ENCODE assay signal across 9 cellular contexts in the genomic region with DNA sequence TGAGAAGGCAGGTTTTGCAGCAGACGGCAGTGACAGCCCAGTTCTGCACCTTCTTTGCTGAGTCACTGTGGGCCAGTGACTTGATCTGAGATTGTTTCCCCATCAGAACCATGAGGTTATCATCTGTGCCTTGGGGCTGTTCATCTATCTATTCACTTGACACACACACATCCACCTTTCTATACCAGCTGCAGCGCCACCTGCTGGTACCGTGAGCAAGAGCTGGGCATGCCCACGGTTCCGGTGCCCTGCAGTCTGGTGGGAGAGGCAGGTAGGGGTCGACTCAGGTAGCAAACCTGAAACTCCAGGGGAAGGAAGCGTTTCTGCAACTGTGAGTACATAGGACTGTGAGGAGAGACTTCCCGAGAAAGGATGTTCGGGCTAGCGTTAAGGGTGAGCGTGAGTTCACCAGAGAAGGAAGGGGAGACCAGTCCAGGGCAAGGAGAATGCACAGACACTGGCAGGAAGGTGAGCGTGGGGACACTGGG. TPM values are rescaled to one million over a fixed set of nuclear protein-coding genes. Genes with fewer than 3 reads are reported as not detected.
A peak's percentile ranks its signal among the peaks of the same experiment; 100 is the strongest.
DNase-seq lines count a peak whose midpoint lies in the region; ATAC-seq lines count a peak whose summit lies in the region.
"Had no signal": no experiment of that assay in that cellular context is flagged by ENCODE, and none has a peak within 500 bp of the region (broad histone marks: within the 10 kb centered on the region; RNA-seq: fewer than 3 reads in every experiment).

No MANE protein-coding gene starts in this region.

- H3K27ac Mint-ChIP-seq in CD4-positive, CD25-positive, alpha-beta regulatory T cell = peak overlapping the region in 1 of 3 donors; percentile 52

- H3K4me1 Mint-ChIP-seq in CD4-positive, CD25-positive, alpha-beta regulatory T cell = peaks cover 0 to 10% (median 5%) of the 10 kb centered on the region in 4 donors

- no peaks in the 10 kb centered on the region for H3K27me3 Mint-ChIP-seq in CD4-positive, CD25-positive, alpha-beta regulatory T cell

- peak overlapping the region in 2 of 4 donors; percentile 23 to 44 for H3K4me3 Mint-ChIP-seq in CD4-positive, CD25-positive, alpha-beta regulatory T cell

- no peaks in the 10 kb centered on the region for H3K9me3 Mint-ChIP-seq in CD4-positive, CD25-positive, alpha-beta regulatory T cell

- peaks cover 25% of the 10 kb centered on the region for H3K36me3 Mint-ChIP-seq in CD4-positive, CD25-positive, alpha-beta regulatory T cell

- DNase-seq in CD4-positive, CD25-positive, alpha-beta regulatory T cell = peak; percentile 38 to 70 (median 62)
- DNase-seq in HUDEP-2 (lab: John Stamatoyannopoulos, UW; ENCODE audit: unreplicated experiment in 76 of 76) = peak in 68 of 76 experiments; percentile 31 to 86 (median 66)
- DNase-seq in T-helper 1 cell = peak in 3 of 5 donors; percentile 50 to 57 (median 51)
- DNase-seq in amniotic epithelial cell (ENCODE audit: low read depth) = peak; percentile 68
- DNase-seq in hippocampal formation (lab: John Stamatoyannopoulos, UW) = peak; percentile 32 to 38
- peak; percentile 34 to 49 for DNase-seq in stimulated activated CD4-positive, alpha-beta T cell treated with anti-CD3 and anti-CD28 coated beads, Interleukin-1b, Interleukin-23, amount 100 ng/mL, for 1 hour (ENCODE audit: low read depth in 2 of 2)
- no peak for DNase-seq in SKM-1 treated with dmso at 0.1 percent for 144 hours (lab: John Stamatoyannopoulos, UW; ENCODE audit: unreplicated experiment)
- DNase-seq in aorta = no peak

- H3K27ac ChIP-seq in CD4-positive, CD25-positive, alpha-beta regulatory T cell (ENCODE audit: insufficient read depth, low read length, poor library complexity, severe bottlenecking) = no peak overlapping the region
- H3K27ac ChIP-seq in aorta (ENCODE audit: low read depth in 1 of 2, low read length in 2 of 2) = no peak overlapping the region

- peak; percentile 62 to 64 for ATAC-seq in CD4-positive, CD25-positive, alpha-beta regulatory T cell (ENCODE audit: low read depth in 2 of 2)
- no peak for ATAC-seq in aorta (ENCODE audit: low FRiP score)

- 56 to 60% methylated on average over 12 of the region's 12 CpGs for WGBS in aorta, 2 donors

- intact Hi-C loops in aorta (cut with DNase I) = loop anchor here in 1 of 2 donors (5.0 kb wide), 1 partner anchor 41 kb away; no protein-coding TSS in a partner anchor

- H3K4me1 ChIP-seq in CD4-positive, CD25-positive, alpha-beta regulatory T cell (ENCODE audit: control insufficient read depth, insufficient read depth, low read length, poor library complexity, severe bottlenecking) = no peaks in the 10 kb centered on the region
- H3K4me1 ChIP-seq in aorta (ENCODE audit: control insufficient read depth in 1 of 2, insufficient read depth in 2 of 2, low read length in 2 of 2) = no peaks in the 10 kb centered on the region

- no peaks in the 10 kb centered on the region for H3K27me3 ChIP-seq in CD4-positive, CD25-positive, alpha-beta regulatory T cell (ENCODE audit: control insufficient read depth, insufficient read depth, low read length)
- no peaks in the 10 kb centered on the region for H3K27me3 ChIP-seq in aorta (ENCODE audit: control insufficient read depth in 1 of 2, insufficient read depth in 2 of 2, low read length in 1 of 2)

- H3K36me3 ChIP-seq in CD4-positive, CD25-positive, alpha-beta regulatory T cell (ENCODE audit: control insufficient read depth, insufficient read depth, low read length) = peaks cover 49% of the 10 kb centered on the region
- peaks cover 0 to 3% of the 10 kb centered on the region in 2 donors for H3K36me3 ChIP-seq in aorta (ENCODE audit: control insufficient read depth in 1 of 2, insufficient read depth in 2 of 2, low read length in 1 of 2)

- H3K4me3 ChIP-seq in CD4-positive, CD25-positive, alpha-beta regulatory T cell (ENCODE audit: low read depth, low read length) = no peak overlapping the region
- H3K4me3 ChIP-seq in aorta (ENCODE audit: low read length in 2 of 2) = no peak overlapping the region

- H3K9me3 ChIP-seq in CD4-positive, CD25-positive, alpha-beta regulatory T cell (ENCODE audit: control insufficient read depth in 2 of 2, low read length in 2 of 2) = no peaks in the 10 kb centered on the region
- H3K9me3 ChIP-seq in aorta (ENCODE audit: control insufficient read depth, low read length) = no peaks in the 10 kb centered on the region

RNA-seq across cellular contexts. Expression of a gene that starts 7.5 kb away (rescaled TPM):
- 5.5 TPM for total RNA-seq in CD4-positive, CD25-positive, alpha-beta regulatory T cell
- polyA plus RNA-seq in CD4-positive, CD25-positive, alpha-beta regulatory T cell = 1 to 10 TPM; 2.6 to 4.4 (median 4.2) TPM
- total RNA-seq in aorta = 1 to 10 TPM; 8.4 to 9.7 TPM
- polyA plus RNA-seq in aorta = 10 to 100 TPM in 1 of 2 donors, 1 to 10 TPM in 1; 7.6 to 24.1 TPM

RNA-seq across cellular contexts. Expression of a gene that starts 12.3 kb away (rescaled TPM):
- total RNA-seq in CD4-positive, CD25-positive, alpha-beta regulatory T cell = 1.7 TPM
- 1 to 10 TPM; 1.1 to 3.7 (median 2.0) TPM for polyA plus RNA-seq in CD4-positive, CD25-positive, alpha-beta regulatory T cell
- under 1 TPM; 0.49 to 0.72 TPM for total RNA-seq in aorta
- polyA plus RNA-seq in aorta = 1 to 10 TPM; 1.0 to 5.4 TPM

RNA-seq across cellular contexts. Expression of a gene that starts 12.7 kb away (rescaled TPM):
- total RNA-seq in CD4-positive, CD25-positive, alpha-beta regulatory T cell = 2.6 TPM
- polyA plus RNA-seq in CD4-positive, CD25-positive, alpha-beta regulatory T cell = under 1 TPM in 3 of 4 donors, not detected in 1; 0.11 to 0.17 (median 0.17) TPM
- 1 to 10 TPM; 4.2 to 8.0 TPM for total RNA-seq in aorta
- polyA plus RNA-seq in aorta = 1 to 10 TPM; 2.0 to 4.1 TPM

RNA-seq across cellular contexts. Expression of a gene that starts 21.4 kb away (rescaled TPM):
- 381 TPM for total RNA-seq in CD4-positive, CD25-positive, alpha-beta regulatory T cell
- 10 to 100 TPM; 45.5 to 55.4 (median 52.2) TPM for polyA plus RNA-seq in CD4-positive, CD25-positive, alpha-beta regulatory T cell
- total RNA-seq in aorta = 100 to 1,000 TPM; 170 to 249 TPM
- 100 to 1,000 TPM in 1 of 2 donors, 10 to 100 TPM in 1; 54.5 to 694 TPM for polyA plus RNA-seq in aorta

RNA-seq across cellular contexts. Expression of a gene that starts 34.2 kb away (rescaled TPM):
- not detected for total RNA-seq in CD4-positive, CD25-positive, alpha-beta regulatory T cell
- polyA plus RNA-seq in CD4-positive, CD25-positive, alpha-beta regulatory T cell = not detected
- not detected for total RNA-seq in aorta
- not detected for polyA plus RNA-seq in aorta
- total RNA-seq: subcutaneous adipose tissue had no signal

Comparison
In these comparisons a context has a peak if more than half of its experiments do, and no peak if none do; other contexts are left out.
1. DNase-seq: peak in CD4-positive, CD25-positive, alpha-beta regulatory T cell (3 of 3), HUDEP-2 (68 of 76), T-helper 1 cell (3 of 5), amniotic epithelial cell (single experiment), hippocampal formation (2 of 2) and stimulated activated CD4-positive, alpha-beta T cell treated with anti-CD3 and anti-CD28 coated beads, Interleukin-1b, Interleukin-23, amount 100 ng/mL, for 1 hour (2 of 2); none in SKM-1 treated with dmso at 0.1 percent for 144 hours (single experiment) and aorta (0 of 2).